In genomic region chr6:110064744-110065524, GRCh38 we compare ENCODE assay signal across 18 cellular contexts.
DNase-seq lines count a peak whose midpoint lies in the region; ATAC-seq and TF ChIP-seq lines count a peak whose summit lies in the region.
"Had no signal": no experiment of that assay in that cellular context is flagged by ENCODE, and none has a peak within 500 bp of the region (broad histone marks: within the 10 kb centered on the region; RNA-seq: fewer than 3 reads in every experiment).

No MANE protein-coding gene starts in this region.

- H3K9ac ChIP-seq in Loucy (ENCODE audit: low read depth, low read length, poor library complexity, severe bottlenecking), result peak overlapping the region; percentile 20
- H3K9ac ChIP-seq: SK-N-SH had no signal

- 89% methylated on average over 5 of the region's 5 CpGs for WGBS in prostate gland

- H3K4me2 ChIP-seq in Loucy (ENCODE audit: low read depth, low read length, poor library complexity, severe bottlenecking), result peak overlapping the region; percentile 57
- H3K4me2 ChIP-seq: SK-N-SH had no signal

- peaks cover 29% of the 10 kb centered on the region for H3K27me3 Mint-ChIP-seq in activated CD4-positive, alpha-beta T cell treated with anti-CD3 and anti-CD28 coated beads, Interleukin-2, amount 10 ng/mL, durations not matched to agents 24 days and 14 days
- H3K27me3 Mint-ChIP-seq in stimulated activated memory B cell treated with anti-CD40 and anti-IgM and Interleukin-4, amounts not matched to agents 10 μg/mL and 1 μg/mL and 100 μg/mL, for 72 hours, result peaks cover 61% of the 10 kb centered on the region

- H3K36me3 Mint-ChIP-seq in activated CD4-positive, alpha-beta T cell treated with anti-CD3 and anti-CD28 coated beads, Interleukin-2, amount 10 ng/mL, durations not matched to agents 24 days and 14 days (ENCODE audit: low read depth), result no peaks in the 10 kb centered on the region
- H3K36me3 Mint-ChIP-seq in stimulated activated memory B cell treated with anti-CD40 and anti-IgM and Interleukin-4, amounts not matched to agents 10 μg/mL and 1 μg/mL and 100 μg/mL, for 72 hours, result no peaks in the 10 kb centered on the region
- H3K36me3 Mint-ChIP-seq: IgD-negative memory B cell had no signal

- H3K36me3 ChIP-seq in Loucy (ENCODE audit: insufficient read depth, low read length) (no peaks in the 10 kb centered on the region), prostate gland (no peaks in the 10 kb centered on the region)

- H3K79me2 ChIP-seq in Loucy (ENCODE audit: insufficient read depth, low read length), result no peaks in the 10 kb centered on the region

- H3K9me2 ChIP-seq in Loucy (replicated peaks; ENCODE audit: low read depth, low read length), result no peaks in the 10 kb centered on the region
- H3K9me2 ChIP-seq: SK-N-SH had no signal

- H3K27me3 ChIP-seq in Loucy (ENCODE audit: insufficient read depth, low read length, poor library complexity, severe bottlenecking), result no peaks in the 10 kb centered on the region
- no peaks in the 10 kb centered on the region for H3K27me3 ChIP-seq in prostate gland (replicated peaks; ENCODE audit: insufficient read depth)

- intact Hi-C loops in activated CD4-positive, alpha-beta T cell treated with anti-CD3 and anti-CD28 coated beads, Interleukin-2, amount 10 ng/mL, durations not matched to agents 24 days and 14 days (cut with micrococcal nuclease), result no loop called here
- intact Hi-C loops in prostate gland (cut with DNase I), result no loop called here

- H3K4me3 ChIP-seq in Loucy (ENCODE audit: low read length, poor library complexity, severe bottlenecking), result peak overlapping the region; percentile 35
- H3K4me3 ChIP-seq in prostate gland, result no peak overlapping the region

- no peak overlapping the region for H3K27ac Mint-ChIP-seq in activated CD4-positive, alpha-beta T cell treated with anti-CD3 and anti-CD28 coated beads, Interleukin-2, amount 10 ng/mL, durations not matched to agents 24 days and 14 days
- H3K27ac Mint-ChIP-seq in stimulated activated memory B cell treated with anti-CD40 and anti-IgM and Interleukin-4, amounts not matched to agents 10 μg/mL and 1 μg/mL and 100 μg/mL, for 72 hours, result no peak overlapping the region

- H3K9me3 ChIP-seq in Loucy (ENCODE audit: insufficient read depth, low read depth, low read length) (no peaks in the 10 kb centered on the region), prostate gland (no peaks in the 10 kb centered on the region)
- H3K9me3 ChIP-seq: SK-N-SH had no signal

- H3K4me1 Mint-ChIP-seq in activated CD4-positive, alpha-beta T cell treated with anti-CD3 and anti-CD28 coated beads, Interleukin-2, amount 10 ng/mL, durations not matched to agents 24 days and 14 days, result peaks cover 4% of the 10 kb centered on the region
- H3K4me1 Mint-ChIP-seq in stimulated activated memory B cell treated with anti-CD40 and anti-IgM and Interleukin-4, amounts not matched to agents 10 μg/mL and 1 μg/mL and 100 μg/mL, for 72 hours, result peaks cover 12% of the 10 kb centered on the region

- H3K9me3 Mint-ChIP-seq in activated CD4-positive, alpha-beta T cell treated with anti-CD3 and anti-CD28 coated beads, Interleukin-2, amount 10 ng/mL, durations not matched to agents 24 days and 14 days, result no peaks in the 10 kb centered on the region
- no peaks in the 10 kb centered on the region for H3K9me3 Mint-ChIP-seq in stimulated activated memory B cell treated with anti-CD40 and anti-IgM and Interleukin-4, amounts not matched to agents 10 μg/mL and 1 μg/mL and 100 μg/mL, for 72 hours
- H3K9me3 Mint-ChIP-seq: IgD-negative memory B cell had no signal

- peak; percentile 23 for DNase-seq in activated CD4-positive, alpha-beta T cell treated with anti-CD3 and anti-CD28 coated beads, Interleukin-2, amount 10 ng/mL, durations not matched to agents 24 days and 14 days
- no peak for DNase-seq in activated CD4-positive, alpha-beta T cell treated with anti-CD3 and anti-CD28 coated beads for 1 hour
- DNase-seq in caudate nucleus (lab: John Stamatoyannopoulos, UW) (no peak), HPDE6-E6E7 (ENCODE audit: extremely low spot score) (no peak), prostate gland (ENCODE audit: low spot score) (no peak), activated gamma-delta T cell (lab: John Stamatoyannopoulos, UW) (no peak)
- DNase-seq: H7, NCI-H1105 treated with DMSO at 0.1 percent for 48 hours, NCI-H1694 treated with DMSO at 0.1 percent for 48 hours, NCI-H446 treated with DMSO at 0.1 percent for 48 hours, OCI-M1, Right ventricle myocardium superior, SK-N-SH had no signal

- peak overlapping the region; percentile 56 for H3K27ac ChIP-seq in caudate nucleus (ENCODE audit: low read depth, low read length)
- no peak overlapping the region for H3K27ac ChIP-seq in prostate gland
- H3K27ac ChIP-seq: C4-2B, HL-60 had no signal

- no peaks in the 10 kb centered on the region for H4K20me1 ChIP-seq in Loucy (ENCODE audit: insufficient read depth, low read length, poor library complexity, severe bottlenecking)

- no peaks in the 10 kb centered on the region for H3F3A ChIP-seq in Loucy (ENCODE audit: low read depth)

- H2AFZ ChIP-seq in Loucy (ENCODE audit: low read length), result no peak overlapping the region

- ATAC-seq in stimulated activated memory B cell treated with anti-CD40 and anti-IgM and Interleukin-4, amounts not matched to agents 10 μg/mL and 1 μg/mL and 100 μg/mL, for 72 hours, result peak; percentile 24

- no peak overlapping the region for H3K4me3 Mint-ChIP-seq in activated CD4-positive, alpha-beta T cell treated with anti-CD3 and anti-CD28 coated beads, Interleukin-2, amount 10 ng/mL, durations not matched to agents 24 days and 14 days
- H3K4me3 Mint-ChIP-seq in stimulated activated memory B cell treated with anti-CD40 and anti-IgM and Interleukin-4, amounts not matched to agents 10 μg/mL and 1 μg/mL and 100 μg/mL, for 72 hours, result no peak overlapping the region
- H3K4me3 Mint-ChIP-seq: IgD-negative memory B cell had no signal

- H3K4me1 ChIP-seq in Loucy (ENCODE audit: insufficient read depth, low read length, poor library complexity, severe bottlenecking) (peaks cover 32% of the 10 kb centered on the region), prostate gland (replicated peaks) (no peaks in the 10 kb centered on the region)

- no peak for TF ChIP-seq CTCF in Loucy (conservative IDR thresholded peaks at IDR 0.05; ENCODE audit: low read length)
- no peak for TF ChIP-seq CTCF in prostate gland (IDR thresholded peaks at IDR 0.05)

- no peak for TF ChIP-seq POLR2A in prostate gland (IDR thresholded peaks at IDR 0.05)
